Comparison of ENCODE assay signal across 11 cellular contexts in the genomic region with DNA sequence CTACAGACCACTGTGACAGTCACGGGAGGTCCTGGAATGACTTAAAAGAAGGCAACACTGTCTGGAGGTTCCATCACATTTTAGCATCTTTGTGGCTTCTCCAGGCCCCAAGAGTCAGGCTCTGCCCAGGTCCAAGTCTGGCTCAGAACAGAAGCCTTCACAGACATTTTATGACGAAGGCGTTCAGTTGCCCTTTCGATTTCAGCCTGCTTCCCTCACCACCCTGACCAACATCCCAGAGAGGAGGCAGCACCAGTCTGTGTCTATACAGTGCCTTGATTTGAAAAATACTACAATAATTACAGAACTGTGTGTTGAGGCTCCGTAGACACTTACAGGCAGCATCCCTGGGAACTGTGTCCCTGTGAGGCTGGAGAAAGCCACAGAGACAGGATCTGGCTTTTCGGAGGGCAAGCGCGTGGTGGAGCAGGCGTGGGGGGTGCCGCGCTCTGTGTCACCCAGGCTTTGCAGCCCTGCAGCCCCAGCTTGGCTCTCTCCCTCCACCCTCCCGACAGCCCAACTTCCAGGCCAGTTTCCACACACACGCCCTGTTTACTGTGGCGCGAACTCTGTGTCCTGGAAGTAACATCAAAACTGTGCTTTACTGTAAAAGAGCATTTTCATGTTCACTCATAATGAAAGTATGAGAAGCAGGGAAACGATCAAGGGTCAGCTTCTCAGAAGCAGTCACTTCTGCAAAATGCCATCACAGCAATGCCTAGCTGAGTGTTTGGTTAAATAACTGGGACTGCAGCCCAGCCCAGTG.
DNase-seq lines count a peak whose midpoint lies in the region; ATAC-seq and TF ChIP-seq lines count a peak whose summit lies in the region.
"Had no signal": no experiment of that assay in that cellular context is flagged by ENCODE, and none has a peak within 500 bp of the region (broad histone marks: within the 10 kb centered on the region; RNA-seq: fewer than 3 reads in every experiment).

No MANE protein-coding gene starts in this region.

- peak overlapping the region; percentile 96 for H3K27ac ChIP-seq in OCI-LY1 (ENCODE audit: low read depth, low read length, poor library complexity, severe bottlenecking)
- H3K27ac ChIP-seq in prostate gland: peak overlapping the region; percentile 42 to 55
- H3K27ac ChIP-seq in heart left ventricle: no peak overlapping the region

- intact Hi-C loops in prostate gland (cut with DNase I): no loop called here
- intact Hi-C loops in heart left ventricle (cut with DNase I): no loop called here

- H3K9me3 ChIP-seq in OCI-LY1 (ENCODE audit: low read length) (no peaks in the 10 kb centered on the region), prostate gland (no peaks in the 10 kb centered on the region), heart left ventricle (no peaks in the 10 kb centered on the region)

- peak overlapping the region; percentile 60 for H3K9ac ChIP-seq in OCI-LY1 (ENCODE audit: low read length)

- H3K36me3 ChIP-seq in OCI-LY1 (ENCODE audit: insufficient read depth, low read length) (no peaks in the 10 kb centered on the region), prostate gland (no peaks in the 10 kb centered on the region), heart left ventricle (no peaks in the 10 kb centered on the region)

- no peaks in the 10 kb centered on the region for H3K9me2 ChIP-seq in OCI-LY1 (ENCODE audit: low read depth, low read length)

- no peaks in the 10 kb centered on the region for H3K79me2 ChIP-seq in OCI-LY1 (ENCODE audit: insufficient read depth, low read length)

- 0 out of 2 replicates have a peak, but pooled peaks cover 3% of the 10 kb centered on the region for H3F3A ChIP-seq in OCI-LY1 (ENCODE audit: insufficient read depth, low read length)

- TF ChIP-seq POLR2A in prostate gland (IDR thresholded peaks at IDR 0.05) (no peak), heart left ventricle (IDR thresholded peaks at IDR 0.05) (no peak)

- H4K20me1 ChIP-seq in OCI-LY1 (ENCODE audit: insufficient read depth, low read length): no peaks in the 10 kb centered on the region

- peak overlapping the region; percentile 27 for H3K4me3 ChIP-seq in OCI-LY1 (ENCODE audit: low read depth, low read length, poor library complexity, severe bottlenecking)
- H3K4me3 ChIP-seq in prostate gland: no peak overlapping the region
- H3K4me3 ChIP-seq in heart left ventricle: no peak overlapping the region

- H3K4me1 ChIP-seq in OCI-LY1 (ENCODE audit: insufficient read depth, low read length, severe bottlenecking) (peaks cover 92% of the 10 kb centered on the region), prostate gland (replicated peaks) (no peaks in the 10 kb centered on the region), heart left ventricle (no peaks in the 10 kb centered on the region)

- WGBS in prostate gland: 73% methylated on average over 16 of the region's 16 CpGs
- WGBS in heart left ventricle, 4 donors: 84 to 90% (median 88%) methylated on average over 16 of the region's 16 CpGs

- no peak for TF ChIP-seq CTCF in OCI-LY1 (IDR thresholded peaks at IDR 0.05; ENCODE audit: low read length)
- TF ChIP-seq CTCF in prostate gland (IDR thresholded peaks at IDR 0.05): no peak
- TF ChIP-seq CTCF in heart left ventricle (IDR thresholded peaks at IDR 0.05): no peak

- H3K27me3 ChIP-seq in OCI-LY1 (ENCODE audit: insufficient read depth, low read length): no peaks in the 10 kb centered on the region
- peaks cover 5% of the 10 kb centered on the region for H3K27me3 ChIP-seq in prostate gland (replicated peaks; ENCODE audit: insufficient read depth)
- H3K27me3 ChIP-seq in heart left ventricle: peaks cover 0 to 21% (median 4%) of the 10 kb centered on the region in 9 donors

- H2AFZ ChIP-seq in OCI-LY1 (ENCODE audit: low read length): no peak overlapping the region

- DNase-seq in prostate gland (ENCODE audit: low spot score) (no peak), NCI-H1436 (lab: John Stamatoyannopoulos, UW) (no peak), heart left ventricle (no peak), NCI-H1930 (lab: John Stamatoyannopoulos, UW) (no peak)
- DNase-seq: C1 segment of cervical spinal cord, IMR-90, NCI-H2029 treated with DMSO at 0.1 percent for 48 hours had no signal

- peak; percentile 71 for ATAC-seq in GM18517 (IDR thresholded peaks at IDR 0.05; ENCODE audit: unreplicated experiment)
- ATAC-seq in GM21619 (IDR thresholded peaks at IDR 0.05; ENCODE audit: unreplicated experiment): peak; percentile 57
- ATAC-seq in HG03342 (IDR thresholded peaks at IDR 0.05; ENCODE audit: unreplicated experiment): no peak
- no peak for ATAC-seq in heart left ventricle

- H3K4me2 ChIP-seq in OCI-LY1 (ENCODE audit: low read length): peak overlapping the region; percentile 60

Comparison
In these comparisons a context has a peak if more than half of its experiments do, and no peak if none do; other contexts are left out.
1. ATAC-seq: peak in GM18517 (single experiment) and GM21619 (single experiment); none in HG03342 (single experiment) and heart left ventricle (0 of 4).
2. H3K27ac ChIP-seq: peak in OCI-LY1 (single experiment) and prostate gland (2 of 2); none in heart left ventricle (0 of 12).